ENCODE assay signal across 18 cellular contexts in the genomic region with DNA sequence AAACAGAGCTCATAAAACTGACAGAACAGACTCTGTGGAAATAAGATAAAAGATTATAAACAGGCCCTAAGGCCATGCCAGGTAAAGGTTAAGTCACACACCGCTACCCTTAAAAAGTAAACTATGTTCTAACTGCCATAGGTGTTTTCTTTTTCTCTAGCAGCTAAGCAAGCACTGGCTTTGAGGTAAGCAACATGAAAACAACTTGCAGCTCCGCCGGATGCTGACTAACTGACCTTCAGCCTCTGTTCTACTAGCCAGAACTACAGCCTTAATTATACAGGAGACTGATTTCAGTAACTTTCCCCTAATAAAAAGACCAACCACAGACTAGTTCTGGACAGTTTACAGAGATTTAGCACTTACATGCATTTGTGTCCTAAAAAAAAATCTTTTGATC.
A peak's percentile ranks its signal among the peaks of the same experiment; 100 is the strongest.
DNase-seq lines count a peak whose midpoint lies in the region; ATAC-seq and TF ChIP-seq lines count a peak whose summit lies in the region.
"Had no signal": no experiment of that assay in that cellular context is flagged by ENCODE, and none has a peak within 500 bp of the region (broad histone marks: within the 10 kb centered on the region; RNA-seq: fewer than 3 reads in every experiment).

No MANE protein-coding gene starts in this region.

- no peaks in the 10 kb centered on the region for H3K36me3 Mint-ChIP-seq in activated T-cell treated with anti-CD3 and anti-CD28 coated beads, Interleukin-2, amount 50 U/mL, for 4 hours (ENCODE audit: insufficient read depth)
- H3K36me3 Mint-ChIP-seq: CD4-positive, alpha-beta memory T cell had no signal

- H3K9me3 Mint-ChIP-seq in activated T-cell treated with anti-CD3 and anti-CD28 coated beads, Interleukin-2, amount 50 U/mL, for 4 hours, result peaks cover 11% of the 10 kb centered on the region

- H3K4me1 Mint-ChIP-seq in activated T-cell treated with anti-CD3 and anti-CD28 coated beads, Interleukin-2, amount 50 U/mL, for 4 hours (ENCODE audit: low read depth), result no peaks in the 10 kb centered on the region
- H3K4me1 Mint-ChIP-seq: CD4-positive, alpha-beta memory T cell had no signal

- H3K27ac ChIP-seq in VCaP, result peak overlapping the region; percentile 37; the same call in 1 of the 2 replicates
- H3K27ac ChIP-seq: A549, GM23248 had no signal

- DNase-seq in COLO668 (lab: John Stamatoyannopoulos, UW; ENCODE audit: unreplicated experiment) (peak; percentile 4), left kidney (ENCODE audit: low read depth, low spot score) (peak; percentile 20), NK-92 (lab: John Stamatoyannopoulos, UW; ENCODE audit: unreplicated experiment) (no peak)
- no peak for DNase-seq in stimulated activated CD4-positive, alpha-beta T cell treated with anti-CD3 and anti-CD28 coated beads, Interleukin-4, amount 100 ng/mL, for 24 hours
- no peak for DNase-seq in activated T-cell treated with anti-CD3 and anti-CD28 coated beads, Interleukin-2, amount 50 U/mL, for 4 hours
- DNase-seq: 8988T; ACHN; AML-193; C1 segment of cervical spinal cord; Caco-2; CD4-positive, alpha-beta memory T cell; DMS153; DND-41; GM23248; H7; HCEC 1CT had no signal

- ATAC-seq in activated T-cell treated with anti-CD3 and anti-CD28 coated beads, Interleukin-2, amount 50 U/mL, for 4 hours, result no peak
- ATAC-seq: A549 had no signal

- H3K4me3 Mint-ChIP-seq in activated T-cell treated with anti-CD3 and anti-CD28 coated beads, Interleukin-2, amount 50 U/mL, for 4 hours, result no peak overlapping the region
- H3K4me3 Mint-ChIP-seq: CD4-positive, alpha-beta memory T cell had no signal

- no peak for TF ChIP-seq CTCF in VCaP (conservative IDR thresholded peaks at IDR 0.05)

- no peaks in the 10 kb centered on the region for H3K27me3 Mint-ChIP-seq in activated T-cell treated with anti-CD3 and anti-CD28 coated beads, Interleukin-2, amount 50 U/mL, for 4 hours (ENCODE audit: low read depth)
- H3K27me3 Mint-ChIP-seq: CD4-positive, alpha-beta memory T cell had no signal

Comparison
In these comparisons a context has a peak if more than half of its experiments do, and no peak if none do; other contexts are left out.
1. DNase-seq: peak in COLO668 (single experiment) and left kidney (single experiment); none in stimulated activated CD4-positive, alpha-beta T cell treated with anti-CD3 and anti-CD28 coated beads, Interleukin-4, amount 100 ng/mL, for 24 hours (single experiment), activated T-cell treated with anti-CD3 and anti-CD28 coated beads, Interleukin-2, amount 50 U/mL, for 4 hours (single experiment) and NK-92 (single experiment).